8 cellular contexts compared by ENCODE assay signal in the genomic region with DNA sequence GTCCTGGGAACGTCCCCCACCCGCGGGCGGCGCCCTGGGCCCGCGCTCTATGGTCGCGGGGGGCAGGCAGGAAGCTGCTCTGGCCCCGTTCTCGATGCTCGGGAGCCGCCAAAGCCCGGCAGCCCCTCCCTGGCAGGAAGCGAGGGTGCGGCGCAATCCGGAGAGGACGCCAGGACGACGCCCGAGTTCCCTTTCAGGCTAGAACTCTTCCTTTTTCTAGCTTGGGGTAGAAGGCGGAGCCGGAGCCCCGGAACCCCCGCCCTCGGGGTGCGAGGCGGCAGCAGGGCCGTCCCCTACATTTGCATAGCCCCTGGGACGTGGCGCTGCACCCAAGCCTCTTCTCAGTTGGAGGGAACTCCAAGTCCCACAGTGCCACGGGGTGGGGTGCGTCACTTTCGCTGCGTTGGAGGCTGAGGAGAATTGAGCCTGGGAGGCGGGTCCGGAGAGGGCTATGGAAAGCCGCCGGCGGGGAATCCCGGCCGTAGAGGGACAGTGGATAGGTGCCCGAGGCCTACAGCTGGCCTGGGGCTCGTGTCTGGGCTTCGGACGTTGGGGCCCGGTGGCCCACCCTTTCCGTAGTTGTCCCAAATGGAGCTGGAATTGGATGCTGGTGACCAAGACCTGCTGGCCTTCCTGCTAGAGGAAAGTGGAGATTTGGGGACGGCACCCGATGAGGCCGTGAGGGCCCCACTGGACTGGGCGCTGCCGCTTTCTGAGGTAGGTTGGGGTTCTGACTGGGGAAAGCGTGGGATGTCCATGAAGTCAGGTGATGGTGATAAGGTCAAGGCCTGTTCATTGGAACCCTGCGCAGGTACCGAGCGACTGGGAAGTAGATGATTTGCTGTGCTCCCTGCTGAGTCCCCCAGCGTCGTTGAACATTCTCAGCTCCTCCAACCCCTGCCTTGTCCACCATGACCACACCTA. TPM values are rescaled to one million over a fixed set of nuclear protein-coding genes. Genes with fewer than 3 reads are reported as not detected.
A peak's percentile ranks its signal among the peaks of the same experiment; 100 is the strongest.
DNase-seq lines count a peak whose midpoint lies in the region; ATAC-seq and TF ChIP-seq lines count a peak whose summit lies in the region.

A gene with protein sequence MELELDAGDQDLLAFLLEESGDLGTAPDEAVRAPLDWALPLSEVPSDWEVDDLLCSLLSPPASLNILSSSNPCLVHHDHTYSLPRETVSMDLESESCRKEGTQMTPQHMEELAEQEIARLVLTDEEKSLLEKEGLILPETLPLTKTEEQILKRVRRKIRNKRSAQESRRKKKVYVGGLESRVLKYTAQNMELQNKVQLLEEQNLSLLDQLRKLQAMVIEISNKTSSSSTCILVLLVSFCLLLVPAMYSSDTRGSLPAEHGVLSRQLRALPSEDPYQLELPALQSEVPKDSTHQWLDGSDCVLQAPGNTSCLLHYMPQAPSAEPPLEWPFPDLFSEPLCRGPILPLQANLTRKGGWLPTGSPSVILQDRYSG (plus strand): TSS at position 482 of the 924 bp plus-strand sequence. CDS start 107 bp downstream, at position 589.
A gene with protein sequence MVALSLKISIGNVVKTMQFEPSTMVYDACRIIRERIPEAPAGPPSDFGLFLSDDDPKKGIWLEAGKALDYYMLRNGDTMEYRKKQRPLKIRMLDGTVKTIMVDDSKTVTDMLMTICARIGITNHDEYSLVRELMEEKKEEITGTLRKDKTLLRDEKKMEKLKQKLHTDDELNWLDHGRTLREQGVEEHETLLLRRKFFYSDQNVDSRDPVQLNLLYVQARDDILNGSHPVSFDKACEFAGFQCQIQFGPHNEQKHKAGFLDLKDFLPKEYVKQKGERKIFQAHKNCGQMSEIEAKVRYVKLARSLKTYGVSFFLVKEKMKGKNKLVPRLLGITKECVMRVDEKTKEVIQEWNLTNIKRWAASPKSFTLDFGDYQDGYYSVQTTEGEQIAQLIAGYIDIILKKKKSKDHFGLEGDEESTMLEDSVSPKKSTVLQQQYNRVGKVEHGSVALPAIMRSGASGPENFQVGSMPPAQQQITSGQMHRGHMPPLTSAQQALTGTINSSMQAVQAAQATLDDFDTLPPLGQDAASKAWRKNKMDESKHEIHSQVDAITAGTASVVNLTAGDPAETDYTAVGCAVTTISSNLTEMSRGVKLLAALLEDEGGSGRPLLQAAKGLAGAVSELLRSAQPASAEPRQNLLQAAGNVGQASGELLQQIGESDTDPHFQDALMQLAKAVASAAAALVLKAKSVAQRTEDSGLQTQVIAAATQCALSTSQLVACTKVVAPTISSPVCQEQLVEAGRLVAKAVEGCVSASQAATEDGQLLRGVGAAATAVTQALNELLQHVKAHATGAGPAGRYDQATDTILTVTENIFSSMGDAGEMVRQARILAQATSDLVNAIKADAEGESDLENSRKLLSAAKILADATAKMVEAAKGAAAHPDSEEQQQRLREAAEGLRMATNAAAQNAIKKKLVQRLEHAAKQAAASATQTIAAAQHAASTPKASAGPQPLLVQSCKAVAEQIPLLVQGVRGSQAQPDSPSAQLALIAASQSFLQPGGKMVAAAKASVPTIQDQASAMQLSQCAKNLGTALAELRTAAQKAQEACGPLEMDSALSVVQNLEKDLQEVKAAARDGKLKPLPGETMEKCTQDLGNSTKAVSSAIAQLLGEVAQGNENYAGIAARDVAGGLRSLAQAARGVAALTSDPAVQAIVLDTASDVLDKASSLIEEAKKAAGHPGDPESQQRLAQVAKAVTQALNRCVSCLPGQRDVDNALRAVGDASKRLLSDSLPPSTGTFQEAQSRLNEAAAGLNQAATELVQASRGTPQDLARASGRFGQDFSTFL (N-terminal part only) (minus strand): TSS at position 11 of the 924 bp plus-strand sequence. CDS start 6,501 bp downstream, outside the sequence.

- WGBS in heart right ventricle, 2 donors, result 0 to 1% methylated on average over 60 of the region's 60 CpGs

- in situ Hi-C loops in GM13977 (cut with MboI; ENCODE audit: low pct_unique_long_range_greater_than_20kb, low sequenced_read_pairs, unreplicated experiment), result no loop called here

- ATAC-seq in HG02884 (IDR thresholded peaks at IDR 0.05; ENCODE audit: unreplicated experiment), result peak; percentile 74
- ATAC-seq in heart right ventricle, result peak; percentile 87 to 94 (median 92)

- H3K4me3 Mint-ChIP-seq in progenitor cell of endocrine pancreas (ENCODE audit: low read depth), result no peak within 1 kb of the TSS

- H3K27ac Mint-ChIP-seq in progenitor cell of endocrine pancreas, result peak within 1 kb of the TSS; percentile 95

- TF ChIP-seq CTCF in GM13977 (IDR thresholded peaks at IDR 0.05; ENCODE audit: extremely low read depth, insufficient read depth, missing control alignments) (peak; percentile 51), heart right ventricle (IDR thresholded peaks at IDR 0.05) (peak in 3 of 9 donors; percentile 6 to 26 (median 13)), progenitor cell of endocrine pancreas (IDR thresholded peaks at IDR 0.05; ENCODE audit: unreplicated experiment) (no peak)

- peak within 1 kb of the TSS; percentile 65 to 98 (median 80) for H3K4me3 ChIP-seq in heart right ventricle

- peaks cover 9% of the 10 kb centered on the region for H3K36me3 Mint-ChIP-seq in progenitor cell of endocrine pancreas (ENCODE audit: insufficient read depth)

- peak; percentile 98 for DNase-seq in GM13977 (ENCODE audit: low spot score)
- peak; percentile 97 for DNase-seq in NCI-H146 treated with DMSO at 0.1 percent for 48 hours (lab: John Stamatoyannopoulos, UW; ENCODE audit: unreplicated experiment)
- peak; percentile 99 for DNase-seq in amniotic epithelial cell (ENCODE audit: low read depth)
- DNase-seq in heart right ventricle, result peak; percentile 97 to 98
- peak; percentile 93 for DNase-seq in progenitor cell of endocrine pancreas (ENCODE audit: low spot score, unreplicated experiment)
- DNase-seq in ureter (ENCODE audit: low spot score), result peak; percentile 99

- H3K4me1 Mint-ChIP-seq in progenitor cell of endocrine pancreas (ENCODE audit: low read depth), result peaks cover 16% of the 10 kb centered on the region

- H3K4me1 ChIP-seq in heart right ventricle, result peaks cover 41 to 74% (median 54%) of the 10 kb centered on the region in 9 donors

- H3K36me3 ChIP-seq in heart right ventricle, result peaks cover 0 to 43% (median 23%) of the 10 kb centered on the region in 9 donors

- H3K27me3 Mint-ChIP-seq in progenitor cell of endocrine pancreas, result no peaks in the 10 kb centered on the region

- H3K9me3 Mint-ChIP-seq in progenitor cell of endocrine pancreas (ENCODE audit: low read depth), result no peaks in the 10 kb centered on the region

- H3K27ac ChIP-seq in heart right ventricle, result peak within 1 kb of the TSS; percentile 93 to 99 (median 98)

- no peaks in the 10 kb centered on the region for H3K9me3 ChIP-seq in heart right ventricle

- H3K27me3 ChIP-seq in heart right ventricle, result no peaks in the 10 kb centered on the region

- intact Hi-C loops in T-helper 1 cell treated with Interleukin-12 subunit alpha and Interleukin-12 subunit beta and Interleukin-4 antibody, amounts not matched to agents 30 ng/mL and 1 ng/mL, for 36 hours (cut with micrococcal nuclease), result loop anchor here (1.0 to 10.0 kb wide), 19 partner anchors 17 to 1355 kb away; a partner anchor contains a TSS
- intact Hi-C loops in heart right ventricle (cut with DNase I), result loop anchor here in 7 of 10 donors (1.0 to 10.0 kb wide), 7 partner anchors 16 to 130 kb away; a partner anchor contains a TSS

RNA-seq across cellular contexts. Expression of the first gene that starts in this region (rescaled TPM):
- total RNA-seq in T-helper 1 cell treated with Interleukin-12 subunit alpha and Interleukin-12 subunit beta and Interleukin-4 antibody, amounts not matched to agents 30 ng/mL and 1 ng/mL, for 36 hours, result 22.9 and 24.0 TPM in 2 replicates
- total RNA-seq in heart right ventricle, result 10 to 100 TPM; 16.2 to 29.5 (median 20.2) TPM
- 10 to 100 TPM; 24.4 to 39.1 TPM for polyA plus RNA-seq in heart right ventricle
- 31.5 and 33.2 TPM in 2 replicates for total RNA-seq in progenitor cell of endocrine pancreas
- total RNA-seq in ureter, result 30.7 TPM

RNA-seq across cellular contexts. Expression of the second gene that starts in this region (rescaled TPM):
- 378 and 380 TPM in 2 replicates for total RNA-seq in T-helper 1 cell treated with Interleukin-12 subunit alpha and Interleukin-12 subunit beta and Interleukin-4 antibody, amounts not matched to agents 30 ng/mL and 1 ng/mL, for 36 hours
- total RNA-seq in heart right ventricle (100 to 1,000 TPM; 206 to 323 (median 238) TPM), progenitor cell of endocrine pancreas (136 and 141 TPM in 2 replicates), ureter (340 TPM)
- 100 to 1,000 TPM in 1 of 2 donors, 10 to 100 TPM in 1; 99.6 to 247 TPM for polyA plus RNA-seq in heart right ventricle

Comparison
In these comparisons a context has a peak if more than half of its experiments do, and no peak if none do; other contexts are left out.
1. Peak in every context shown above with its lines: DNase-seq, ATAC-seq, H3K4me3 ChIP-seq and H3K27ac ChIP-seq.